ENCODE assay signal across 18 cellular contexts in genomic region chr3:46239301-46239938, GRCh38. TPM values are rescaled to one million over a fixed set of nuclear protein-coding genes. Genes with fewer than 3 reads are reported as not detected.
DNase-seq lines count a peak whose midpoint lies in the region; ATAC-seq and TF ChIP-seq lines count a peak whose summit lies in the region.
"Had no signal": no experiment of that assay in that cellular context is flagged by ENCODE, and none has a peak within 500 bp of the region (broad histone marks: within the 10 kb centered on the region; RNA-seq: fewer than 3 reads in every experiment).

No MANE protein-coding gene starts in this region.

- H3K4ac ChIP-seq in trophoblast cell (ENCODE audit: low read depth, low read length): no peak overlapping the region

- H3K4me2 ChIP-seq in trophoblast cell (ENCODE audit: low read length): no peak overlapping the region
- H3K4me2 ChIP-seq: SK-N-SH had no signal

- no TSS peak for BruUV-seq in MCF 10A (replicated peaks; lab: Mats Ljungman, UMichigan)

- no peaks in the 10 kb centered on the region for H3K79me2 ChIP-seq in trophoblast cell (ENCODE audit: control insufficient read depth, insufficient read depth, low read length, poor library complexity)

- H3K36me3 Mint-ChIP-seq in MCF 10A (ENCODE audit: insufficient read depth, unreplicated experiment): no peaks in the 10 kb centered on the region

- H2BK120ac ChIP-seq in trophoblast cell (ENCODE audit: insufficient read depth, low read length, poor library complexity): no peak overlapping the region

- no peak overlapping the region for H3K4me3 ChIP-seq in breast epithelium
- H3K4me3 ChIP-seq in epithelial cell of esophagus (ENCODE audit: low read length): no peak overlapping the region
- no peak overlapping the region for H3K4me3 ChIP-seq in trophoblast cell (ENCODE audit: low read depth, low read length)

- no peak overlapping the region for H3K23ac ChIP-seq in trophoblast cell (ENCODE audit: low read length)

- H4K12ac ChIP-seq in trophoblast cell (ENCODE audit: low read depth, low read length): no peak overlapping the region

- no peak overlapping the region for H2AFZ ChIP-seq in trophoblast cell (ENCODE audit: insufficient read depth, low read length, poor library complexity)

- DNase-seq in MCF 10A (ENCODE audit: unreplicated experiment) (peak; percentile 78), breast epithelium (ENCODE audit: low spot score in 2 of 2) (no peak), RWPE1 (ENCODE audit: low spot score) (peak; percentile 13), epithelial cell of esophagus (ENCODE audit: low read depth) (peak; percentile 80), trophoblast cell (peak; percentile 9 to 30), NOMO-1 treated with DMSO at 0.1 percent for 48 hours (lab: John Stamatoyannopoulos, UW; ENCODE audit: unreplicated experiment) (no peak), sciatic nerve (ENCODE audit: low spot score) (no peak)
- DNase-seq in activated CD8-positive, alpha-beta memory T cell treated with anti-CD3 and anti-CD28 coated beads for 24 hours: no peak
- DNase-seq: 8988T, MV-4-11, NCI-H1417, NCI-H187 treated with DMSO at 0.1 percent for 48 hours, NCI-H226, NCI-H526, SHP77 treated with DMSO at 0.1 percent for 48 hours, SK-N-SH had no signal

- no peak overlapping the region for H3K18ac ChIP-seq in trophoblast cell (ENCODE audit: low read length)

- peaks cover 14% of the 10 kb centered on the region for H3K27me3 Mint-ChIP-seq in MCF 10A (ENCODE audit: insufficient read depth, unreplicated experiment)

- H3K14ac ChIP-seq in trophoblast cell (ENCODE audit: low read length): no peak overlapping the region

- no peak overlapping the region for H4K8ac ChIP-seq in trophoblast cell (ENCODE audit: low read depth, low read length)

- TF ChIP-seq CTCF in MCF 10A (IDR thresholded peaks at IDR 0.05; ENCODE audit: unreplicated experiment) (no peak), breast epithelium (IDR thresholded peaks at IDR 0.05) (no peak), RWPE1 (conservative IDR thresholded peaks at IDR 0.05; ENCODE audit: low read depth) (no peak), epithelial cell of esophagus (IDR thresholded peaks at IDR 0.05; ENCODE audit: insufficient read depth, low read depth, low read length, missing control alignments) (no peak)

- no peaks in the 10 kb centered on the region for H3K9me3 Mint-ChIP-seq in MCF 10A (ENCODE audit: unreplicated experiment)

- no peak overlapping the region for H2AK5ac ChIP-seq in trophoblast cell (ENCODE audit: low read length)

- no peak for ATAC-seq in sciatic nerve

- no peak for TF ChIP-seq POLR2A in breast epithelium (IDR thresholded peaks at IDR 0.05)

- H4K91ac ChIP-seq in trophoblast cell (ENCODE audit: low read depth, low read length): no peak overlapping the region

- no peak overlapping the region for H2BK5ac ChIP-seq in trophoblast cell (ENCODE audit: low read depth, low read length, poor library complexity)

- H3K4me1 ChIP-seq in breast epithelium (no peaks in the 10 kb centered on the region), trophoblast cell (ENCODE audit: control insufficient read depth in 1 of 2, insufficient read depth in 2 of 2, low read length in 2 of 2) (no peaks in the 10 kb centered on the region)

- no peaks in the 10 kb centered on the region for H3K36me3 ChIP-seq in breast epithelium
- no peaks in the 10 kb centered on the region for H3K36me3 ChIP-seq in trophoblast cell (ENCODE audit: control insufficient read depth in 1 of 2, insufficient read depth in 2 of 2, low read length in 2 of 2)

- H3K79me1 ChIP-seq in trophoblast cell (ENCODE audit: low read length): peaks cover 2% of the 10 kb centered on the region

- POLR2A ChIA-PET in MCF 10A (lab: Yijun Ruan, JAX) (interaction anchor here (0.7 to 1.4 kb wide), 12 partner anchors 10 to 1170 kb away, joined by 3 to 6 read pairs (median 3); partner anchors contain the start of gene CCR2), RWPE1 (lab: Yijun Ruan, JAX; ENCODE audit: low non-redundant PET) (no interaction called here)

- intact Hi-C loops in MCF 10A (cut with micrococcal nuclease) (no loop called here), breast epithelium (cut with DNase I; ENCODE audit: low total_unique reads) (no loop called here), sciatic nerve (cut with DNase I) (no loop called here)

- H3K27ac ChIP-seq in breast epithelium (no peak overlapping the region), RWPE1 (no peak overlapping the region), trophoblast cell (ENCODE audit: low read depth, low read length) (no peak overlapping the region)

- H3K4me3 Mint-ChIP-seq in MCF 10A (ENCODE audit: unreplicated experiment): no peak overlapping the region

- peaks cover 21% of the 10 kb centered on the region for H3K4me1 Mint-ChIP-seq in MCF 10A (ENCODE audit: insufficient read depth, unreplicated experiment)

- peak overlapping the region; percentile 37 for H3K27ac Mint-ChIP-seq in MCF 10A (ENCODE audit: low read depth, unreplicated experiment)

- WGBS in trophoblast cell (ENCODE audit: extremely low coverage, insufficient coverage, insufficient read length): no CpG with 5 or more reads among the region's 3 CpGs

- CTCF ChIA-PET in MCF 10A (lab: Yijun Ruan, JAX): interaction anchor here (0.6 to 1.4 kb wide), 5 partner anchors 72 to 235 kb away, joined by 3 to 7 read pairs (median 3); partner anchors contain the start of gene CCR5
- CTCF ChIA-PET in RWPE1 (lab: Yijun Ruan, JAX): interaction anchor here (0.6 kb wide), 1 partner anchor 92 kb away, joined by 3 read pairs; no protein-coding TSS in a partner anchor

- H3K9me3 ChIP-seq in breast epithelium (no peaks in the 10 kb centered on the region), trophoblast cell (ENCODE audit: insufficient read depth, low read depth, low read length) (peaks cover 2% of the 10 kb centered on the region)
- H3K9me3 ChIP-seq: SK-N-SH had no signal

- no peaks in the 10 kb centered on the region for H3K27me3 ChIP-seq in breast epithelium
- no peaks in the 10 kb centered on the region for H3K27me3 ChIP-seq in trophoblast cell (ENCODE audit: insufficient read depth, low read length)

- peak overlapping the region; percentile 34 for H3K9ac ChIP-seq in trophoblast cell (ENCODE audit: low read length)
- H3K9ac ChIP-seq: SK-N-SH had no signal

- no peak overlapping the region for H2BK12ac ChIP-seq in trophoblast cell (ENCODE audit: low read length)

RNA-seq across cellular contexts. Expression of gene CCR3, which starts 2.8 kb away (rescaled TPM):
- total RNA-seq in MCF 10A (2022) (not detected in 2 replicates), breast epithelium (not detected), sciatic nerve (not detected)
- 0.44 and 0.52 TPM in 2 replicates for polyA plus RNA-seq in trophoblast cell (2013)
- total RNA-seq: LHCN-M2 had no signal
- polyA plus RNA-seq: AG04450, SK-N-SH had no signal

RNA-seq across cellular contexts. Expression of gene CCR1, which starts 31.3 kb away (rescaled TPM):
- total RNA-seq in MCF 10A (2022) (not detected in 2 replicates), breast epithelium (10 to 100 TPM in 1 of 3 donors, 1 to 10 TPM in 2; 4.3 to 15.0 (median 9.2) TPM), sciatic nerve (16.5 TPM)
- 5.9 and 7.1 TPM in 2 replicates for polyA plus RNA-seq in trophoblast cell (2013)
- polyA plus RNA-seq: SK-N-SH had no signal

Comparison
In these comparisons a context has a peak if more than half of its experiments do, and no peak if none do; other contexts are left out.
1. DNase-seq: peak in MCF 10A (single experiment), RWPE1 (single experiment), epithelial cell of esophagus (single experiment) and trophoblast cell (2 of 2); none in breast epithelium (0 of 2), NOMO-1 treated with DMSO at 0.1 percent for 48 hours (single experiment), sciatic nerve (single experiment) and activated CD8-positive, alpha-beta memory T cell treated with anti-CD3 and anti-CD28 coated beads for 24 hours (single experiment).